In genomic region chr2:190512539-190513095, GRCh38 we compare ENCODE assay signal across 26 cellular contexts. TPM values are rescaled to one million over a fixed set of nuclear protein-coding genes. Genes with fewer than 3 reads are reported as not detected.
DNase-seq lines count a peak whose midpoint lies in the region; ATAC-seq and TF ChIP-seq lines count a peak whose summit lies in the region.
"Had no signal": no experiment of that assay in that cellular context is flagged by ENCODE, and none has a peak within 500 bp of the region (broad histone marks: within the 10 kb centered on the region; RNA-seq: fewer than 3 reads in every experiment).

No MANE protein-coding gene starts in this region.

- H3K9me3 Mint-ChIP-seq in activated T-cell treated with anti-CD3 and anti-CD28 coated beads, Interleukin-2, amount 50 U/mL, for 24 hours = no peaks in the 10 kb centered on the region
- H3K9me3 Mint-ChIP-seq in Calu3 (ENCODE audit: low read depth, unreplicated experiment) = no peaks in the 10 kb centered on the region
- H3K9me3 Mint-ChIP-seq in naive thymus-derived CD8-positive, alpha-beta T cell = no peaks in the 10 kb centered on the region
- H3K9me3 Mint-ChIP-seq in T-helper 2 cell treated with Interferon-gamma antibody and Interleukin-4, amounts not matched to agents 5 μg/mL and 100 μg/mL, for 36 hours = no peaks in the 10 kb centered on the region
- H3K9me3 Mint-ChIP-seq: activated CD4-positive, alpha-beta memory T cell treated with anti-CD3 and anti-CD28 coated beads for 36 hours; activated naive CD8-positive, alpha-beta T cell treated with anti-CD3 and anti-CD28 coated beads, Interleukin-2, amount 50 U/mL, for 24 hours; stimulated activated memory B cell treated with anti-CD40 and anti-IgM and Interleukin-4, amounts not matched to agents 10 μg/mL and 1 μg/mL and 100 μg/mL, for 72 hours had no signal

- no peak overlapping the region for H3K27ac ChIP-seq in aorta (ENCODE audit: low read depth in 1 of 2, low read length in 2 of 2)
- H3K27ac ChIP-seq: BLaER1, left ventricle myocardium inferior, prostate gland, sigmoid colon had no signal

- H3K36me3 Mint-ChIP-seq in activated T-cell treated with anti-CD3 and anti-CD28 coated beads, Interleukin-2, amount 50 U/mL, for 24 hours (ENCODE audit: low read depth) = peaks cover 78% of the 10 kb centered on the region
- no peaks in the 10 kb centered on the region for H3K36me3 Mint-ChIP-seq in Calu3 (ENCODE audit: insufficient read depth, unreplicated experiment)
- H3K36me3 Mint-ChIP-seq in naive thymus-derived CD8-positive, alpha-beta T cell = peaks cover 0 to 48% (median 10%) of the 10 kb centered on the region in 3 donors
- peaks cover 42% of the 10 kb centered on the region for H3K36me3 Mint-ChIP-seq in T-helper 2 cell treated with Interferon-gamma antibody and Interleukin-4, amounts not matched to agents 5 μg/mL and 100 μg/mL, for 36 hours (ENCODE audit: low read depth)

- peaks cover 33% of the 10 kb centered on the region for H3K4me1 Mint-ChIP-seq in activated T-cell treated with anti-CD3 and anti-CD28 coated beads, Interleukin-2, amount 50 U/mL, for 24 hours (ENCODE audit: low read depth)
- H3K4me1 Mint-ChIP-seq in Calu3 (ENCODE audit: low read depth, unreplicated experiment) = no peaks in the 10 kb centered on the region
- peaks cover 11 to 36% (median 26%) of the 10 kb centered on the region in 4 donors for H3K4me1 Mint-ChIP-seq in naive thymus-derived CD8-positive, alpha-beta T cell
- peaks cover 26% of the 10 kb centered on the region for H3K4me1 Mint-ChIP-seq in T-helper 2 cell treated with Interferon-gamma antibody and Interleukin-4, amounts not matched to agents 5 μg/mL and 100 μg/mL, for 36 hours (ENCODE audit: low read depth)

- no peak for ATAC-seq in naive thymus-derived CD8-positive, alpha-beta T cell
- ATAC-seq in HG02885 (IDR thresholded peaks at IDR 0.05; ENCODE audit: poor library complexity, unreplicated experiment) = no peak
- ATAC-seq in aorta (ENCODE audit: low FRiP score) = no peak
- ATAC-seq: activated naive CD8-positive, alpha-beta T cell treated with anti-CD3 and anti-CD28 coated beads, Interleukin-2, amount 50 U/mL, for 24 hours; stimulated activated memory B cell treated with anti-CD40 and anti-IgM and Interleukin-4, amounts not matched to agents 10 μg/mL and 1 μg/mL and 100 μg/mL, for 72 hours had no signal

- intact Hi-C loops in Calu3 (cut with micrococcal nuclease; ENCODE audit: unreplicated experiment) (loop anchor here (5.0 to 10.0 kb wide), 2 partner anchors 185 to 418 kb away; no protein-coding TSS in a partner anchor), aorta (cut with DNase I) (loop anchor here (5.0 to 10.0 kb wide), 2 partner anchors 420 to 428 kb away; no protein-coding TSS in a partner anchor)

- no peaks in the 10 kb centered on the region for H3K4me1 ChIP-seq in aorta (ENCODE audit: control insufficient read depth in 1 of 2, insufficient read depth in 2 of 2, low read length in 2 of 2)
- H3K4me1 ChIP-seq: left ventricle myocardium inferior, prostate gland had no signal

- H3K36me3 ChIP-seq in aorta (ENCODE audit: control insufficient read depth in 1 of 2, insufficient read depth in 2 of 2, low read length in 1 of 2) = no peaks in the 10 kb centered on the region
- H3K36me3 ChIP-seq: left ventricle myocardium inferior, prostate gland had no signal

- TF ChIP-seq CTCF in Calu3 (IDR thresholded peaks at IDR 0.05; ENCODE audit: unreplicated experiment) = no peak

- H3K27ac Mint-ChIP-seq in activated T-cell treated with anti-CD3 and anti-CD28 coated beads, Interleukin-2, amount 50 U/mL, for 24 hours = peak overlapping the region; percentile 71
- no peak overlapping the region for H3K27ac Mint-ChIP-seq in Calu3 (ENCODE audit: unreplicated experiment)
- H3K27ac Mint-ChIP-seq in naive thymus-derived CD8-positive, alpha-beta T cell = peak overlapping the region in 6 of 10 donors; percentile 46 to 85 (median 60)
- H3K27ac Mint-ChIP-seq in T-helper 2 cell treated with Interferon-gamma antibody and Interleukin-4, amounts not matched to agents 5 μg/mL and 100 μg/mL, for 36 hours = no peak overlapping the region
- H3K27ac Mint-ChIP-seq: activated CD4-positive, alpha-beta memory T cell treated with anti-CD3 and anti-CD28 coated beads for 36 hours; activated naive CD8-positive, alpha-beta T cell treated with anti-CD3 and anti-CD28 coated beads, Interleukin-2, amount 50 U/mL, for 24 hours; stimulated activated memory B cell treated with anti-CD40 and anti-IgM and Interleukin-4, amounts not matched to agents 10 μg/mL and 1 μg/mL and 100 μg/mL, for 72 hours had no signal

- CTCF ChIA-PET in Calu3 (lab: Charles Lee) = no interaction called here

- no peak overlapping the region for H3K4me3 Mint-ChIP-seq in activated T-cell treated with anti-CD3 and anti-CD28 coated beads, Interleukin-2, amount 50 U/mL, for 24 hours
- H3K4me3 Mint-ChIP-seq in Calu3 (ENCODE audit: low read depth, unreplicated experiment) = no peak overlapping the region
- H3K4me3 Mint-ChIP-seq in naive thymus-derived CD8-positive, alpha-beta T cell = no peak overlapping the region
- no peak overlapping the region for H3K4me3 Mint-ChIP-seq in T-helper 2 cell treated with Interferon-gamma antibody and Interleukin-4, amounts not matched to agents 5 μg/mL and 100 μg/mL, for 36 hours
- H3K4me3 Mint-ChIP-seq: activated CD4-positive, alpha-beta memory T cell treated with anti-CD3 and anti-CD28 coated beads for 36 hours; activated naive CD8-positive, alpha-beta T cell treated with anti-CD3 and anti-CD28 coated beads, Interleukin-2, amount 50 U/mL, for 24 hours; stimulated activated memory B cell treated with anti-CD40 and anti-IgM and Interleukin-4, amounts not matched to agents 10 μg/mL and 1 μg/mL and 100 μg/mL, for 72 hours had no signal

- 82 to 91% methylated on average over 5 of the region's 5 CpGs for WGBS in aorta, 2 donors

- no peaks in the 10 kb centered on the region for H3K27me3 ChIP-seq in aorta (ENCODE audit: control insufficient read depth in 1 of 2, insufficient read depth in 2 of 2, low read length in 1 of 2)
- H3K27me3 ChIP-seq: BLaER1, sigmoid colon, upper lobe of left lung had no signal

- no peak overlapping the region for H3K4me3 ChIP-seq in aorta (ENCODE audit: low read length in 2 of 2)
- H3K4me3 ChIP-seq: BLaER1, left ventricle myocardium inferior, prostate gland, sigmoid colon, upper lobe of left lung had no signal

- POLR2A ChIA-PET in naive thymus-derived CD8-positive, alpha-beta T cell (lab: Charles Lee) = no interaction called here

- no peaks in the 10 kb centered on the region for H3K9me3 ChIP-seq in aorta (ENCODE audit: control insufficient read depth, low read length)
- H3K9me3 ChIP-seq: BLaER1, left ventricle myocardium inferior, prostate gland, sigmoid colon, upper lobe of left lung had no signal

- no peaks in the 10 kb centered on the region for H3K27me3 Mint-ChIP-seq in activated T-cell treated with anti-CD3 and anti-CD28 coated beads, Interleukin-2, amount 50 U/mL, for 24 hours
- H3K27me3 Mint-ChIP-seq in Calu3 (ENCODE audit: unreplicated experiment) = no peaks in the 10 kb centered on the region
- H3K27me3 Mint-ChIP-seq in naive thymus-derived CD8-positive, alpha-beta T cell = no peaks in the 10 kb centered on the region
- no peaks in the 10 kb centered on the region for H3K27me3 Mint-ChIP-seq in T-helper 2 cell treated with Interferon-gamma antibody and Interleukin-4, amounts not matched to agents 5 μg/mL and 100 μg/mL, for 36 hours (ENCODE audit: low read depth)
- H3K27me3 Mint-ChIP-seq: activated CD4-positive, alpha-beta memory T cell treated with anti-CD3 and anti-CD28 coated beads for 36 hours; activated naive CD8-positive, alpha-beta T cell treated with anti-CD3 and anti-CD28 coated beads, Interleukin-2, amount 50 U/mL, for 24 hours; stimulated activated memory B cell treated with anti-CD40 and anti-IgM and Interleukin-4, amounts not matched to agents 10 μg/mL and 1 μg/mL and 100 μg/mL, for 72 hours had no signal

- BruUV-seq in Calu3 (replicated peaks; lab: Mats Ljungman, UMichigan) = no TSS peak

- no peak for DNase-seq in activated T-cell treated with anti-CD3 and anti-CD28 coated beads, Interleukin-2, amount 50 U/mL, for 24 hours
- DNase-seq in activated T-cell treated with anti-CD3 and anti-CD28 coated beads for 4 hours = no peak
- peak; percentile 40 for DNase-seq in Calu3
- DNase-seq in RPMI7951 (ENCODE audit: low read depth) = peak; percentile 36
- DNase-seq in naive thymus-derived CD8-positive, alpha-beta T cell = no peak
- DNase-seq in T-helper 2 cell treated with Interferon-gamma antibody and Interleukin-4, amounts not matched to agents 5 μg/mL and 100 μg/mL, for 36 hours (ENCODE audit: low spot score) = no peak
- no peak for DNase-seq in aorta
- DNase-seq: ACHN; activated CD4-positive, alpha-beta memory T cell treated with anti-CD3 and anti-CD28 coated beads for 36 hours; activated effector memory CD4-positive, alpha-beta T cell treated with Interleukin-2 at 50 U/mL for 16 hours; activated naive CD8-positive, alpha-beta T cell treated with anti-CD3 and anti-CD28 coated beads, Interleukin-2, amount 50 U/mL, for 24 hours; dermis blood vessel endothelial cell; islet precursor cell; left ventricle myocardium inferior; NCI-H1436; NCI-H2081 treated with DMSO at 0.1 percent for 48 hours; NCI-H774; OCI-M1; sigmoid colon; stimulated activated CD4-positive, alpha-beta T cell treated with anti-CD3 and anti-CD28 coated beads, Interleukin-4, amount 100 ng/mL, for 4 hours; SW 1271; upper lobe of left lung had no signal

RNA-seq across cellular contexts. Expression of gene NEMP2, which starts 21.9 kb away (rescaled TPM):
- total RNA-seq in Calu3 (2022) (8.5 and 10.2 TPM in 2 replicates), aorta (1 to 10 TPM; 8.0 to 8.6 TPM)
- 5.9 and 11.7 TPM in 2 replicates for total RNA-seq in RPMI7951 (2014; rRNA removed; shearing (Covaris generic))
- 10 to 100 TPM; 23.4 TPM for total RNA-seq in naive thymus-derived CD8-positive, alpha-beta T cell
- polyA plus RNA-seq in naive thymus-derived CD8-positive, alpha-beta T cell = 10 to 100 TPM; 10.0 to 13.4 (median 12.1) TPM
- polyA plus RNA-seq in aorta = 1 to 10 TPM in 1 of 2 donors, under 1 TPM in 1; 0.88 to 3.1 TPM

Comparison
In these comparisons a context has a peak if more than half of its experiments do, and no peak if none do; other contexts are left out.
1. DNase-seq: peak in Calu3 (single experiment) and RPMI7951 (single experiment); none in activated T-cell treated with anti-CD3 and anti-CD28 coated beads, Interleukin-2, amount 50 U/mL, for 24 hours (single experiment), activated T-cell treated with anti-CD3 and anti-CD28 coated beads for 4 hours (single experiment), naive thymus-derived CD8-positive, alpha-beta T cell (0 of 10), T-helper 2 cell treated with Interferon-gamma antibody and Interleukin-4, amounts not matched to agents 5 μg/mL and 100 μg/mL, for 36 hours (single experiment) and aorta (0 of 2).
2. H3K27ac Mint-ChIP-seq: peak in activated T-cell treated with anti-CD3 and anti-CD28 coated beads, Interleukin-2, amount 50 U/mL, for 24 hours (single experiment) and naive thymus-derived CD8-positive, alpha-beta T cell (6 of 10); none in Calu3 (single experiment) and T-helper 2 cell treated with Interferon-gamma antibody and Interleukin-4, amounts not matched to agents 5 μg/mL and 100 μg/mL, for 36 hours (single experiment).